Comparison of ENCODE assay signal across 9 cellular contexts in genomic region chr10:21989453-21990154, GRCh38. TPM values are rescaled to one million over a fixed set of nuclear protein-coding genes. Genes with fewer than 3 reads are reported as not detected.
DNase-seq lines count a peak whose midpoint lies in the region; ATAC-seq, FAIRE-seq and TF ChIP-seq lines count a peak whose summit lies in the region.
"Had no signal": no experiment of that assay in that cellular context is flagged by ENCODE, and none has a peak within 500 bp of the region (broad histone marks: within the 10 kb centered on the region; RNA-seq: fewer than 3 reads in every experiment).

No MANE protein-coding gene starts in this region.

- H3K79me1 ChIP-seq in mesendoderm (ENCODE audit: low read length), result no peaks in the 10 kb centered on the region

- H3K9ac ChIP-seq in mesendoderm (ENCODE audit: low read length), result no peak overlapping the region

- H3K4me3 Mint-ChIP-seq in effector memory CD8-positive, alpha-beta T cell, result no peak overlapping the region
- H3K4me3 Mint-ChIP-seq: natural killer cell treated with Interleukin-12 subunit alpha and Interleukin-12 subunit beta and Interleukin-15 and Interleukin-18, amount 100 ng/mL, for 72 hours had no signal

- H3K56ac ChIP-seq in mesendoderm (ENCODE audit: low read length), result no peak overlapping the region

- no peak overlapping the region for H3K4me2 ChIP-seq in mesendoderm (ENCODE audit: low read length)

- H3K27me3 Mint-ChIP-seq in effector memory CD8-positive, alpha-beta T cell, result no peaks in the 10 kb centered on the region
- H3K27me3 Mint-ChIP-seq: natural killer cell treated with Interleukin-12 subunit alpha and Interleukin-12 subunit beta and Interleukin-15 and Interleukin-18, amount 100 ng/mL, for 72 hours had no signal

- no peak overlapping the region for H3K4ac ChIP-seq in mesendoderm (ENCODE audit: low read depth, low read length)

- H3K79me2 ChIP-seq in mesendoderm (ENCODE audit: control insufficient read depth, insufficient read depth, low read length), result no peaks in the 10 kb centered on the region

- no peak for TF ChIP-seq POLR2A in GM12892 (IDR thresholded peaks at IDR 0.05; ENCODE audit: low read depth, low read length)

- no peaks in the 10 kb centered on the region for H3K4me1 ChIP-seq in mesendoderm (ENCODE audit: control insufficient read depth, low read depth, low read length)

- peak; percentile 86 for FAIRE-seq in GM12892 (lab: Jason Lieb, UNC)

- H2AK5ac ChIP-seq in mesendoderm (ENCODE audit: low read length), result no peak overlapping the region

- H3K27ac ChIP-seq in mesendoderm (ENCODE audit: low read depth, low read length), result no peak overlapping the region

- H3K18ac ChIP-seq in mesendoderm (ENCODE audit: low read length), result no peak overlapping the region

- no peaks in the 10 kb centered on the region for H3K27me3 ChIP-seq in mesendoderm (ENCODE audit: insufficient read depth, low read length, poor library complexity)

- H4K5ac ChIP-seq in mesendoderm (ENCODE audit: low read length), result no peak overlapping the region

- DNase-seq in AG09309 (ENCODE audit: low read depth), result peak; percentile 45
- no peak for DNase-seq in GM12892 (ENCODE audit: insufficient read length)
- DNase-seq in NCI-H1092 (lab: John Stamatoyannopoulos, UW), result peak; percentile 60
- peak; percentile 12 for DNase-seq in T follicular helper cell (ENCODE audit: low read depth)
- peak in 2 of 3 experiments; percentile 17 to 29 for DNase-seq in effector memory CD8-positive, alpha-beta T cell
- DNase-seq in mesendoderm, result peak; percentile 90
- no peak for DNase-seq in KG1 (lab: John Stamatoyannopoulos, UW)

- no peak overlapping the region for H2BK5ac ChIP-seq in mesendoderm (ENCODE audit: low read length)

- H2BK15ac ChIP-seq in mesendoderm (replicated peaks; ENCODE audit: low read depth), result no peak overlapping the region

- no peak overlapping the region for H3K4me3 ChIP-seq in AG09309 (ENCODE audit: control insufficient read depth, low read depth, low read length)
- no peak overlapping the region for H3K4me3 ChIP-seq in mesendoderm (ENCODE audit: low read length)

- peak; percentile 45 for TF ChIP-seq CTCF in AG09309 (IDR thresholded peaks at IDR 0.05; ENCODE audit: control insufficient read depth, insufficient read depth, low read depth, low read length, missing control alignments)

- H2BK120ac ChIP-seq in mesendoderm (ENCODE audit: low read depth, low read length), result no peak overlapping the region

- no peak overlapping the region for H3K27ac Mint-ChIP-seq in effector memory CD8-positive, alpha-beta T cell
- H3K27ac Mint-ChIP-seq: natural killer cell treated with Interleukin-12 subunit alpha and Interleukin-12 subunit beta and Interleukin-15 and Interleukin-18, amount 100 ng/mL, for 72 hours had no signal

- no peak overlapping the region for H4K8ac ChIP-seq in mesendoderm (ENCODE audit: low read depth, low read length)

- peaks cover 6% of the 10 kb centered on the region for H3K36me3 Mint-ChIP-seq in effector memory CD8-positive, alpha-beta T cell (ENCODE audit: insufficient read depth)
- H3K36me3 Mint-ChIP-seq: natural killer cell treated with Interleukin-12 subunit alpha and Interleukin-12 subunit beta and Interleukin-15 and Interleukin-18, amount 100 ng/mL, for 72 hours had no signal

- no peaks in the 10 kb centered on the region for H3K9me3 Mint-ChIP-seq in effector memory CD8-positive, alpha-beta T cell
- H3K9me3 Mint-ChIP-seq: natural killer cell treated with Interleukin-12 subunit alpha and Interleukin-12 subunit beta and Interleukin-15 and Interleukin-18, amount 100 ng/mL, for 72 hours had no signal

- no CpG with 5 or more reads among the region's 5 CpGs for WGBS in mesendoderm (ENCODE audit: extremely low coverage, insufficient coverage, low lambda C conversion rate)

- no peaks in the 10 kb centered on the region for H3K36me3 ChIP-seq in mesendoderm (ENCODE audit: control insufficient read depth, insufficient read depth, low read length)

- H3K23ac ChIP-seq in mesendoderm (ENCODE audit: low read length), result no peak overlapping the region

- peak; percentile 92 for ATAC-seq in HG02678 (IDR thresholded peaks at IDR 0.05; ENCODE audit: unreplicated experiment)
- ATAC-seq in effector memory CD8-positive, alpha-beta T cell (replicated peaks), result peak; percentile 87

- H3K4me1 Mint-ChIP-seq in effector memory CD8-positive, alpha-beta T cell (ENCODE audit: low read depth in 2 of 2), result peaks cover 18 to 26% of the 10 kb centered on the region in 2 donors

RNA-seq across cellular contexts. Expression of gene DNAJC1, which starts 13.9 kb away (rescaled TPM):
- 14.3 TPM for polyA plus RNA-seq in GM12892 (2012; ENCODE audit: missing spikeins)
- 21.8 TPM for polyA plus RNA-seq in mesendoderm (2013, experiment 1 of 2)
- 21.5 TPM for polyA plus RNA-seq in mesendoderm (2013, experiment 2 of 2)

Comparison
In these comparisons a context has a peak if more than half of its experiments do, and no peak if none do; other contexts are left out.
1. DNase-seq: peak in AG09309 (single experiment), NCI-H1092 (single experiment), T follicular helper cell (single experiment), effector memory CD8-positive, alpha-beta T cell (2 of 3) and mesendoderm (single experiment); none in GM12892 (single experiment) and KG1 (single experiment).